In the genomic region with DNA sequence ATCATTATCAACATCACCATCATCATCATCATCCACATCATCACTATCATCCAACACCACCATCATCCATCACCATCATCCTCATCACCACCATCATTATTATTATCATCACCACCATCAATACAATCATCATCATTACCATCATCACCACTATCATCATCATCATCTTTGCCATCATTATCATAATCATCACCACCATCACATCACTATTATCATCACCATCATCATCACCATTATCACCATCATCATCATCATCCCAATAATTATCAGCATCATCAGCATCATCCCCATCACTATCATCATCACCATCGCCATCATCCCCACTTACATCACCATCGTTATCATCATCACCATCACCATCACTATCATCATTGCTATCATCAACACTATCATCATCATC, we compare ENCODE assay signal across 20 cellular contexts.
DNase-seq lines count a peak whose midpoint lies in the region; ATAC-seq, FAIRE-seq and TF ChIP-seq lines count a peak whose summit lies in the region.
"Had no signal": no experiment of that assay in that cellular context is flagged by ENCODE, and none has a peak within 500 bp of the region (broad histone marks: within the 10 kb centered on the region; RNA-seq: fewer than 3 reads in every experiment).

No MANE protein-coding gene starts in this region.

- intact Hi-C loops in IMR-90 (cut with micrococcal nuclease), result no loop called here

- no peak overlapping the region for H3K23ac ChIP-seq in IMR-90 (ENCODE audit: low read depth, low read length)

- no peak for DNase-seq in A549 (ENCODE audit: low read depth in 1 of 2, low spot score in 1 of 2)
- DNase-seq in IMR-90, result no peak
- no peak for DNase-seq in small intestine
- no peak for DNase-seq in middle frontal gyrus (ENCODE audit: extremely low spot score, low spot score)
- DNase-seq: 8988T; AML-193; Caco-2; Calu3; CD4-positive, alpha-beta T cell; CD8-positive, alpha-beta T cell; DMS79 treated with DMSO at 0.1 percent for 48 hours; GF-D8 had no signal

- no peak overlapping the region for H3K18ac ChIP-seq in IMR-90 (ENCODE audit: low read depth, low read length)

- H3K27ac ChIP-seq in A549, result no peak overlapping the region
- no peak overlapping the region for H3K27ac ChIP-seq in HEK293 (ENCODE audit: extremely low read depth, low read depth, low read length)
- H3K27ac ChIP-seq in IMR-90 (ENCODE audit: insufficient read depth, low read length), result no peak overlapping the region
- H3K27ac ChIP-seq in small intestine (ENCODE audit: low read depth in 1 of 2, low read length in 1 of 2), result no peak overlapping the region
- H3K27ac ChIP-seq: BLaER1 treated with 17β-estradiol and CSF1 and Interleukin-3, amounts not matched to agents 10 nM and 100 nM; C4-2B had no signal

- dilution Hi-C loops in IMR-90 (cut with HindIII; ENCODE audit: low sequenced_read_pairs, unreplicated experiment), result no loop called here

- H3K56ac ChIP-seq in IMR-90 (ENCODE audit: extremely low read depth, insufficient read depth, low read length), result no peak overlapping the region

- FAIRE-seq in A549 (lab: Jason Lieb, UNC), result peak; percentile 28
- no peak for FAIRE-seq in small intestine (lab: Jason Lieb, UNC)
- FAIRE-seq: A204.1, G401.6, GM12891, GM19239 had no signal

- H3K36me3 ChIP-seq in HEK293 (ENCODE audit: control insufficient read depth in 2 of 2, insufficient read depth in 1 of 2, low read length in 2 of 2) (no peaks in the 10 kb centered on the region), IMR-90 (ENCODE audit: control insufficient read depth, insufficient read depth, low read length) (no peaks in the 10 kb centered on the region), small intestine (ENCODE audit: control insufficient read depth in 2 of 2, insufficient read depth in 2 of 2, low read length in 2 of 2) (no peaks in the 10 kb centered on the region)
- H3K36me3 ChIP-seq: BLaER1 treated with 17β-estradiol and CSF1 and Interleukin-3, amounts not matched to agents 10 nM and 100 nM had no signal

- no peak overlapping the region for H4K8ac ChIP-seq in IMR-90 (ENCODE audit: low read depth in 2 of 2, low read length in 2 of 2)

- TF ChIP-seq RAD21 in A549 (conservative IDR thresholded peaks at IDR 0.05 in 1 of 2, IDR thresholded peaks at IDR 0.05 in 1 of 2), result no peak
- TF ChIP-seq RAD21 in IMR-90 (IDR thresholded peaks at IDR 0.05; ENCODE audit: low read length), result no peak

- H3K4me1 ChIP-seq in A549 (no peaks in the 10 kb centered on the region), HEK293 (ENCODE audit: control insufficient read depth, insufficient read depth, low read length) (no peaks in the 10 kb centered on the region), IMR-90 (ENCODE audit: control insufficient read depth, insufficient read depth, low read length) (no peaks in the 10 kb centered on the region), small intestine (ENCODE audit: control insufficient read depth in 2 of 2, insufficient read depth in 1 of 2, low read depth in 1 of 2, low read length in 1 of 2) (no peaks in the 10 kb centered on the region)
- H3K4me1 ChIP-seq: BLaER1 treated with 17β-estradiol and CSF1 and Interleukin-3, amounts not matched to agents 10 nM and 100 nM; Caco-2 had no signal

- H2BK15ac ChIP-seq in IMR-90 (ENCODE audit: low read depth, low read length), result no peak overlapping the region

- H2BK120ac ChIP-seq in IMR-90 (ENCODE audit: low read depth, low read length), result no peak overlapping the region

- 60% methylated on average over 2 of the region's 2 CpGs for WGBS in A549 (ENCODE audit: missing lambda C conversion rate)
- WGBS in IMR-90 (ENCODE audit: extremely low coverage in 2 of 2, insufficient read length in 1 of 2), 2 experiments, result 63 to 100% methylated on average over 1 to 2 of the region's 2 CpGs
- WGBS in small intestine, 3 donors, result 93 to 96% (median 95%) methylated on average over 2 of the region's 2 CpGs

- H3K4ac ChIP-seq in IMR-90 (ENCODE audit: low read depth, low read length), result no peak overlapping the region

- in situ Hi-C loops in IMR-90 (cut with MboI; ENCODE audit: low sequenced_read_pairs), result no loop called here

- no peak for ATAC-seq in A549
- no peak for ATAC-seq in IMR-90 (ENCODE audit: low read depth)
- ATAC-seq in GM21423 (IDR thresholded peaks at IDR 0.05; ENCODE audit: unreplicated experiment), result no peak
- ATAC-seq: CD8-positive, alpha-beta T cell had no signal

- H3K14ac ChIP-seq in IMR-90 (replicated peaks; ENCODE audit: low read depth, low read length), result no peak overlapping the region

- H3K9me3 ChIP-seq in A549 (no peaks in the 10 kb centered on the region), HEK293 (ENCODE audit: control insufficient read depth, insufficient read depth, low read depth, low read length) (no peaks in the 10 kb centered on the region), IMR-90 (ENCODE audit: control insufficient read depth, insufficient read depth, low read length) (0 out of 2 replicates have a peak, but pooled peaks cover 2% of the 10 kb centered on the region), small intestine (ENCODE audit: control insufficient read depth, low read depth) (no peaks in the 10 kb centered on the region)
- H3K9me3 ChIP-seq: Caco-2 had no signal

- no peak overlapping the region for H4K5ac ChIP-seq in IMR-90 (ENCODE audit: low read depth, low read length)

- no peaks in the 10 kb centered on the region for H3K9me1 ChIP-seq in IMR-90 (ENCODE audit: insufficient read depth, low read length)

- H3K79me1 ChIP-seq in IMR-90 (ENCODE audit: low read depth in 1 of 2, low read length in 2 of 2), result no peaks in the 10 kb centered on the region

- no peak overlapping the region for H4K91ac ChIP-seq in IMR-90 (ENCODE audit: insufficient read depth, low read depth, low read length)

- H3K4me3 ChIP-seq in A549 (no peak overlapping the region), HEK293 (ENCODE audit: low read depth, low read length) (no peak overlapping the region), IMR-90 (ENCODE audit: insufficient read depth, low read depth, low read length) (no peak overlapping the region), small intestine (ENCODE audit: low read depth in 1 of 2, low read length in 2 of 2) (no peak overlapping the region)
- H3K4me3 ChIP-seq: BLaER1 treated with 17β-estradiol and CSF1 and Interleukin-3, amounts not matched to agents 10 nM and 100 nM had no signal

- TF ChIP-seq POLR2A in A549 (IDR thresholded peaks at IDR 0.05; ENCODE audit: low read length), result no peak
- no peak for TF ChIP-seq POLR2A in IMR-90 (IDR thresholded peaks at IDR 0.05; ENCODE audit: low read depth, low read length)

- TF ChIP-seq EP300 in A549 (IDR thresholded peaks at IDR 0.05), result no peak

- H3K9ac ChIP-seq in IMR-90 (ENCODE audit: low read depth, low read length), result no peak overlapping the region
- H3K9ac ChIP-seq: BLaER1 treated with 17β-estradiol and CSF1 and Interleukin-3, amounts not matched to agents 10 nM and 100 nM had no signal

- H3K27me3 ChIP-seq in IMR-90 (ENCODE audit: control insufficient read depth, insufficient read depth, low read length), result no peaks in the 10 kb centered on the region
- H3K27me3 ChIP-seq in small intestine (ENCODE audit: control insufficient read depth in 2 of 2, insufficient read depth in 2 of 2, low read length in 2 of 2), result no peaks in the 10 kb centered on the region
- H3K27me3 ChIP-seq: BLaER1 treated with 17β-estradiol and CSF1 and Interleukin-3, amounts not matched to agents 10 nM and 100 nM had no signal

- no peak overlapping the region for H2BK20ac ChIP-seq in IMR-90 (ENCODE audit: low read depth, low read length)

- no peak overlapping the region for H2AFZ ChIP-seq in IMR-90 (replicated peaks; ENCODE audit: low read length, poor library complexity)

- CTCF ChIA-PET in A549 (lab: Yijun Ruan, JAX) (no interaction called here), HEK293 (lab: Yijun Ruan, JAX) (no interaction called here), IMR-90 (lab: Yijun Ruan, JAX) (no interaction called here)

- H2AK5ac ChIP-seq in IMR-90 (ENCODE audit: low read depth, low read length), result no peak overlapping the region

- H2BK5ac ChIP-seq in IMR-90 (ENCODE audit: low read depth, low read length, poor library complexity, severe bottlenecking), result peak overlapping the region; percentile 54

- POLR2A ChIA-PET in A549 (lab: Yijun Ruan, JAX), result no interaction called here
- POLR2A ChIA-PET in HEK293 (lab: Yijun Ruan, JAX), result no interaction called here
- POLR2A ChIA-PET in IMR-90 (lab: Charles Lee; ENCODE audit: unreplicated experiment), result no interaction called here

- BruUV-seq in IMR-90 (replicated peaks; lab: Mats Ljungman, UMichigan), result no TSS peak

- H3K4me2 ChIP-seq in A549 (no peak overlapping the region), IMR-90 (ENCODE audit: low read depth, low read length) (no peak overlapping the region)
- H3K4me2 ChIP-seq: BLaER1 treated with 17β-estradiol and CSF1 and Interleukin-3, amounts not matched to agents 10 nM and 100 nM had no signal

- TF ChIP-seq CTCF in A549 (IDR thresholded peaks at IDR 0.05) (no peak), HEK293 (tag by site-specific recombination; IDR thresholded peaks at IDR 0.05) (no peak), IMR-90 (conservative IDR thresholded peaks at IDR 0.05; ENCODE audit: low read depth, low read length) (no peak)

- no peaks in the 10 kb centered on the region for H4K20me1 ChIP-seq in IMR-90 (ENCODE audit: insufficient read depth, low read length)
- H4K20me1 ChIP-seq: BLaER1 treated with 17β-estradiol and CSF1 and Interleukin-3, amounts not matched to agents 10 nM and 100 nM had no signal

- no peak overlapping the region for H2AK9ac ChIP-seq in IMR-90 (replicated peaks; ENCODE audit: low read depth, low read length, poor library complexity)

TF ChIP-seq in A549, 52 proteins besides CTCF, POLR2A, EP300 and RAD21 (continues in another document):
- TF ChIP-seq PHF8 (IDR thresholded peaks at IDR 0.05; ENCODE audit: borderline replicate concordance, low read depth) (no peak), POLR2AphosphoS2 (conservative IDR thresholded peaks at IDR 0.05; ENCODE audit: low read length) (no peak)

TF ChIP-seq in HEK293, 187 proteins besides CTCF, POLR2A, EP300 and RAD21 (continues in another document):
- no peak for TF ChIP-seq ZNF510 (tag by site-specific recombination; IDR thresholded peaks at IDR 0.05; ENCODE audit: insufficient replicate concordance)

TF ChIP-seq in IMR-90, 13 proteins besides CTCF, POLR2A, EP300 and RAD21:
- no peak for TF ChIP-seq CEBPB (IDR thresholded peaks at IDR 0.05; ENCODE audit: low read depth, low read length)
- TF ChIP-seq, protein P1, sequence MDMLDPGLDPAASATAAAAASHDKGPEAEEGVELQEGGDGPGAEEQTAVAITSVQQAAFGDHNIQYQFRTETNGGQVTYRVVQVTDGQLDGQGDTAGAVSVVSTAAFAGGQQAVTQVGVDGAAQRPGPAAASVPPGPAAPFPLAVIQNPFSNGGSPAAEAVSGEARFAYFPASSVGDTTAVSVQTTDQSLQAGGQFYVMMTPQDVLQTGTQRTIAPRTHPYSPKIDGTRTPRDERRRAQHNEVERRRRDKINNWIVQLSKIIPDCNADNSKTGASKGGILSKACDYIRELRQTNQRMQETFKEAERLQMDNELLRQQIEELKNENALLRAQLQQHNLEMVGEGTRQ (IDR thresholded peaks at IDR 0.05; ENCODE audit: low read depth, low read length), result no peak
